ENCODE assay signal across 8 cellular contexts in genomic region chr6:13614126-13614925, GRCh38. TPM values are rescaled to one million over a fixed set of nuclear protein-coding genes. Genes with fewer than 3 reads are reported as not detected.
DNase-seq lines count a peak whose midpoint lies in the region; ATAC-seq and TF ChIP-seq lines count a peak whose summit lies in the region.

No MANE protein-coding gene starts in this region.

- in situ Hi-C loops in GM13977 (cut with MboI; ENCODE audit: low pct_unique_long_range_greater_than_20kb, low sequenced_read_pairs, unreplicated experiment) = no loop called here

- DNase-seq in AG04449 (ENCODE audit: low read depth, low spot score) = no peak
- DNase-seq in GM13977 (ENCODE audit: low spot score) = peak; percentile 51
- DNase-seq in NCI-H2227 (lab: John Stamatoyannopoulos, UW; ENCODE audit: unreplicated experiment) = peak; percentile 76
- DNase-seq in activated naive CD8-positive, alpha-beta T cell treated with anti-CD3 and anti-CD28 coated beads, Interleukin-2, amount 50 U/mL, for 16 hours (ENCODE audit: low read depth, low spot score) = peak; percentile 4
- DNase-seq in left ventricle myocardium inferior = peak; percentile 44
- peak; percentile 41 for DNase-seq in prostate gland (ENCODE audit: low spot score)
- DNase-seq in medulla oblongata (ENCODE audit: extremely low spot score) = no peak

- intact Hi-C loops in left ventricle myocardium inferior (cut with micrococcal nuclease) (no loop called here), prostate gland (cut with DNase I) (loop anchor here (2.0 kb wide), 1 partner anchor 96 kb away; the partner anchor contains the start of gene RANBP9)

- peak overlapping the region; percentile 93 for H3K4me3 ChIP-seq in AG04449 (ENCODE audit: low read depth, low read length)
- peak overlapping the region; percentile 84 for H3K4me3 ChIP-seq in left ventricle myocardium inferior
- peak overlapping the region; percentile 71 for H3K4me3 ChIP-seq in prostate gland

- H3K4me1 ChIP-seq in left ventricle myocardium inferior (peaks cover 56% of the 10 kb centered on the region), prostate gland (replicated peaks) (peaks cover 2% of the 10 kb centered on the region)

- POLR2A ChIA-PET in AG04449 (lab: Yijun Ruan, JAX) = interaction anchor here (0.7 to 2.9 kb wide), 10 partner anchors 8 to 286 kb away, joined by 3 to 16 read pairs (median 6); partner anchors contain the start of genes RANBP9, SIRT5 and TBC1D7

- WGBS in prostate gland = 5% methylated on average over 35 of the region's 38 CpGs

- no peaks in the 10 kb centered on the region for H3K9me3 ChIP-seq in left ventricle myocardium inferior (replicated peaks)
- no peaks in the 10 kb centered on the region for H3K9me3 ChIP-seq in prostate gland

- peak; percentile 8 for ATAC-seq in HG02973 (IDR thresholded peaks at IDR 0.05; ENCODE audit: unreplicated experiment)

- TF ChIP-seq CTCF in AG04449 (IDR thresholded peaks at IDR 0.05; ENCODE audit: insufficient read depth, low read length, missing control alignments) (no peak), GM13977 (IDR thresholded peaks at IDR 0.05; ENCODE audit: extremely low read depth, insufficient read depth, missing control alignments) (no peak), left ventricle myocardium inferior (IDR thresholded peaks at IDR 0.05; ENCODE audit: borderline replicate concordance) (no peak), prostate gland (IDR thresholded peaks at IDR 0.05) (no peak)

- H3K27me3 ChIP-seq in left ventricle myocardium inferior (ENCODE audit: low read depth) (no peaks in the 10 kb centered on the region), prostate gland (replicated peaks; ENCODE audit: insufficient read depth) (no peaks in the 10 kb centered on the region)

- no peak for TF ChIP-seq POLR2A in prostate gland (IDR thresholded peaks at IDR 0.05)

- CTCF ChIA-PET in AG04449 (lab: Yijun Ruan, JAX) = interaction anchor here (0.6 to 5.8 kb wide), 31 partner anchors 9 to 453 kb away, joined by 3 to 78 read pairs (median 3); partner anchors contain the start of genes MCUR1, SIRT5 and TBC1D7

- H3K36me3 ChIP-seq in left ventricle myocardium inferior (peaks cover 36% of the 10 kb centered on the region), prostate gland (peaks cover 0 to 8% of the 10 kb centered on the region in 2 donors)

- H3K27ac ChIP-seq in left ventricle myocardium inferior (replicated peaks) (peak overlapping the region; percentile 87), prostate gland (peak overlapping the region; percentile 81 to 84)

RNA-seq across cellular contexts. Expression of gene NOL7, which starts 0.8 kb away (rescaled TPM):
- total RNA-seq in left ventricle myocardium inferior (46.9 TPM), prostate gland (100 to 1,000 TPM in 1 of 2 donors, 10 to 100 TPM in 1; 68.3 to 108 TPM)

RNA-seq across cellular contexts. Expression of gene SIRT5, which starts 39.9 kb away (rescaled TPM):
- total RNA-seq in left ventricle myocardium inferior (58.0 TPM), prostate gland (10 to 100 TPM in 1 of 2 donors, 1 to 10 TPM in 1; 9.1 to 11.5 TPM)

Comparison
In these comparisons a context has a peak if more than half of its experiments do, and no peak if none do; other contexts are left out.
1. DNase-seq: peak in GM13977 (single experiment), NCI-H2227 (single experiment), activated naive CD8-positive, alpha-beta T cell treated with anti-CD3 and anti-CD28 coated beads, Interleukin-2, amount 50 U/mL, for 16 hours (single experiment), left ventricle myocardium inferior (single experiment) and prostate gland (single experiment); none in AG04449 (single experiment) and medulla oblongata (single experiment).
2. Peak in every context shown above with its lines, with median percentiles within 50 percentile points of each other: H3K4me3 ChIP-seq.